ENCODE assay signal across 8 cellular contexts in the genomic region with DNA sequence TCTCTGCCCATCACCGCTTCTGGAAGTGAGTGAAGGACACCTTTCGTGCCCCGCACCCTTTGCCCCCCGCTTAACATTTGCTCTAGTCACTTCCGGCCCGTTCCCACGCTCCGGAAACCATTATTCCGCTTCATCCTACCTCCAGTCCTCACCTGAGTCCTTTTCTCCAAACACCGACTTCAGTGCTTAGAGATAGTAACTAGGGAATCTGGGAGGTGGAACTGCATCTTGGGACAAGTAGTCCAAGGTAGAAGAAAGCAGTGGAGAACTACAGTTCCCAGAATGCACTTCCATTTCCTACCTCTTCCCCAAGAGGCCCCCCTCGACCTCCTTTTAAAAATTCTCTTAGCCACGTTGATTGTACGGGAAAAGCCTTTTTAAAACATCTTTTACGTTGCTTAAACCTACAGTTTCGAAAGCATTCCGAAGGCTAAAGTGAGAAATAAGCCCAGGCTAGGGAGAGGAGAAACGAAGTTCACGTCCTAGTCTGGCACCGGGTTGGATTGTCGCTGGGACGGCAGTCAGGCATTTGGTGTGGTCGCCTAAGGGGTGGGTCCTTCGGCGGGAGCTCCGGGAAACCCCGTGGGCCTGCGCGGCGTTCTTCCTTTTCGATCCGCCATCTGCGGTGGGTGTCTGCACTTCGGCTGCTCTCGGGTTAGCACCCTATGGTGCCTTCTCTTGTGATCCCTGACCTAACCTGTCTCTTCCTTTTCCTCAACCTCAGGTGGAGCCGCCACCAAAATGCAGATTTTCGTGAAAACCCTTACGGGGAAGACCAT. TPM values are rescaled to one million over a fixed set of nuclear protein-coding genes. Genes with fewer than 3 reads are reported as not detected.
DNase-seq lines count a peak whose midpoint lies in the region; ATAC-seq, FAIRE-seq and TF ChIP-seq lines count a peak whose summit lies in the region.

CLHC1 (minus strand) TSS at position 210 of the 779 bp plus-strand sequence. CDS start 9,882 bp downstream, outside the sequence.
RPS27A (plus strand) TSS at position 605 of the 779 bp plus-strand sequence; CDS start at position 742, 137 bp downstream.

- H3K27me3 Mint-ChIP-seq in activated naive CD8-positive, alpha-beta T cell treated with anti-CD3 and anti-CD28 coated beads for 36 hours, result no peaks in the 10 kb centered on the region

- H3K36me3 Mint-ChIP-seq in activated naive CD8-positive, alpha-beta T cell treated with anti-CD3 and anti-CD28 coated beads for 36 hours, result peaks cover 66% of the 10 kb centered on the region

- H3K27ac ChIP-seq in pancreas, result peak within 1 kb of the TSS; percentile 79 to 97 (median 93)
- peak within 1 kb of the TSS; percentile 87 to 91 for H3K27ac ChIP-seq in tibial artery

- peaks cover 0 to 25% (median 0%) of the 10 kb centered on the region in 3 donors for H3K36me3 ChIP-seq in pancreas
- H3K36me3 ChIP-seq in tibial artery, result peaks cover 32 to 36% (median 34%) of the 10 kb centered on the region in 3 donors

- WGBS in pancreas, 2 donors, result 0% methylated on average over 37 of the region's 37 CpGs

- H3K4me3 ChIP-seq in pancreas, result peak within 1 kb of the TSS; percentile 77 to 98 (median 84)
- H3K4me3 ChIP-seq in tibial artery, result peak within 1 kb of the TSS; percentile 64 to 84

- intact Hi-C loops in Right ventricle myocardium superior (cut with DNase I) (no loop called here), pancreas (cut with DNase I) (no loop called here), tibial artery (cut with DNase I; ENCODE audit: low total_unique reads) (loop anchor here (10.0 kb wide), 1 partner anchor 193 kb away; no protein-coding TSS in a partner anchor)

- ATAC-seq in HG02623 (IDR thresholded peaks at IDR 0.05; ENCODE audit: unreplicated experiment), result peak; percentile 86
- peak; percentile 97 for ATAC-seq in Right ventricle myocardium superior (ENCODE audit: poor library complexity)
- peak; percentile 94 to 97 (median 96) for ATAC-seq in pancreas

- peaks cover 2% of the 10 kb centered on the region for H3K9me3 Mint-ChIP-seq in activated naive CD8-positive, alpha-beta T cell treated with anti-CD3 and anti-CD28 coated beads for 36 hours

- H3K4me3 Mint-ChIP-seq in activated naive CD8-positive, alpha-beta T cell treated with anti-CD3 and anti-CD28 coated beads for 36 hours, result peak within 1 kb of the TSS; percentile 99

- POLR2A ChIA-PET in GM10248 (lab: Yijun Ruan, JAX), result interaction anchor here (1.1 kb wide), 1 partner anchor 9 kb away, joined by 7 read pairs; no protein-coding TSS in a partner anchor

- DNase-seq in GM10248 (ENCODE audit: extremely low spot score), result peak; percentile 88
- DNase-seq in NCI-H1105 (lab: John Stamatoyannopoulos, UW), result peak; percentile 93
- peak; percentile 94 for DNase-seq in SKM-1 treated with dmso at 0.1 percent for 144 hours (lab: John Stamatoyannopoulos, UW; ENCODE audit: unreplicated experiment)
- DNase-seq in activated naive CD8-positive, alpha-beta T cell treated with anti-CD3 and anti-CD28 coated beads for 36 hours, result peak; percentile 90
- DNase-seq in Right ventricle myocardium superior, result peak; percentile 94
- peak; percentile 86 to 92 (median 90) for DNase-seq in pancreas
- DNase-seq in tibial artery, result peak; percentile 86 to 93

- CTCF ChIA-PET in GM10248 (lab: Yijun Ruan, JAX), result interaction anchor here (0.6 to 1.0 kb wide), 3 partner anchors 9 to 220 kb away, joined by 3 to 5 read pairs (median 3); no protein-coding TSS in a partner anchor

- TF ChIP-seq CTCF in GM10248 (IDR thresholded peaks at IDR 0.05; ENCODE audit: control extremely low read depth, extremely low read depth, low read depth, missing control alignments) (no peak), pancreas (IDR thresholded peaks at IDR 0.05) (no peak), tibial artery (IDR thresholded peaks at IDR 0.05) (peak in 1 of 2 experiments; percentile 17)

- H3K4me1 ChIP-seq in pancreas, result peaks cover 0 to 21% (median 16%) of the 10 kb centered on the region in 3 donors
- peaks cover 0 to 29% (median 20%) of the 10 kb centered on the region in 4 donors for H3K4me1 ChIP-seq in tibial artery

- H3K27ac Mint-ChIP-seq in activated naive CD8-positive, alpha-beta T cell treated with anti-CD3 and anti-CD28 coated beads for 36 hours, result peak within 1 kb of the TSS; percentile 98

- H3K9me3 ChIP-seq in pancreas, result no peaks in the 10 kb centered on the region
- H3K9me3 ChIP-seq in tibial artery, result no peaks in the 10 kb centered on the region

- H3K27me3 ChIP-seq in pancreas, result no peaks in the 10 kb centered on the region
- H3K27me3 ChIP-seq in tibial artery, result no peaks in the 10 kb centered on the region

- H3K4me1 Mint-ChIP-seq in activated naive CD8-positive, alpha-beta T cell treated with anti-CD3 and anti-CD28 coated beads for 36 hours, result peaks cover 58% of the 10 kb centered on the region

- no peak for FAIRE-seq in pancreas (lab: Jason Lieb, UNC)

RNA-seq across cellular contexts. Expression of gene CLHC1, which starts in this region (rescaled TPM):
- 1 to 10 TPM; 5.8 to 7.8 TPM for total RNA-seq in activated naive CD8-positive, alpha-beta T cell treated with anti-CD3 and anti-CD28 coated beads for 36 hours
- 5.6 TPM for total RNA-seq in Right ventricle myocardium superior
- 1 to 10 TPM; 2.9 to 10.0 (median 6.0) TPM for total RNA-seq in pancreas
- polyA plus RNA-seq in pancreas, result 10 to 100 TPM in 1 of 2 donors, 1 to 10 TPM in 1; 8.1 to 20.0 TPM

RNA-seq across cellular contexts. Expression of gene RPS27A, which starts in this region (rescaled TPM):
- total RNA-seq in activated naive CD8-positive, alpha-beta T cell treated with anti-CD3 and anti-CD28 coated beads for 36 hours, result 1,000 to 10,000 TPM; 1,246 to 1,356 TPM
- total RNA-seq in Right ventricle myocardium superior (443 TPM), pancreas (100 to 1,000 TPM; 501 to 776 (median 622) TPM)
- polyA plus RNA-seq in pancreas, result 1,000 to 10,000 TPM in 1 of 2 donors, 100 to 1,000 TPM in 1; 587 to 1,369 TPM

Comparison
In these comparisons a context has a peak if more than half of its experiments do, and no peak if none do; other contexts are left out.
1. Peak in every context shown above with its lines: DNase-seq, ATAC-seq, H3K4me3 ChIP-seq and H3K27ac ChIP-seq.